8 cellular contexts compared by ENCODE assay signal in genomic region chr6:156953125-156953477, GRCh38.
A peak's percentile ranks its signal among the peaks of the same experiment; 100 is the strongest.
DNase-seq lines count a peak whose midpoint lies in the region; ATAC-seq and TF ChIP-seq lines count a peak whose summit lies in the region.

No MANE protein-coding gene starts in this region.

- H2BK5ac ChIP-seq in H9 (ENCODE audit: insufficient read length, low read length), result no peak overlapping the region

- H3K4me1 ChIP-seq in H9 (ENCODE audit: insufficient read depth, low read length), result peaks cover 15% of the 10 kb centered on the region; the same call in 1 of the 2 replicates
- peaks cover 61% of the 10 kb centered on the region for H3K4me1 ChIP-seq in RWPE2 (ENCODE audit: insufficient read depth, poor library complexity, severe bottlenecking)
- peaks cover 0 to 84% (median 74%) of the 10 kb centered on the region in 4 donors for H3K4me1 ChIP-seq in sigmoid colon
- H3K4me1 ChIP-seq in tibial nerve, result peaks cover 3 to 65% (median 18%) of the 10 kb centered on the region in 4 donors

- no peak overlapping the region for H3K4me3 Mint-ChIP-seq in H9

- TF ChIP-seq EP300 in sigmoid colon (IDR thresholded peaks at IDR 0.05) (no peak), tibial nerve (IDR thresholded peaks at IDR 0.05) (no peak)

- no peak overlapping the region for H2AFZ ChIP-seq in H9 (ENCODE audit: low read length)

- no peaks in the 10 kb centered on the region for H3K9me3 ChIP-seq in H9 (ENCODE audit: control insufficient read depth, low read depth, low read length)
- H3K9me3 ChIP-seq in RWPE2 (ENCODE audit: severe bottlenecking), result no peaks in the 10 kb centered on the region
- no peaks in the 10 kb centered on the region for H3K9me3 ChIP-seq in sigmoid colon
- H3K9me3 ChIP-seq in tibial nerve, result no peaks in the 10 kb centered on the region

- TF ChIP-seq POLR2A in sigmoid colon (IDR thresholded peaks at IDR 0.05) (no peak), tibial nerve (IDR thresholded peaks at IDR 0.05) (no peak)

- H3T11ph ChIP-seq in H9 (ENCODE audit: low read length), result no peak overlapping the region

- no peak overlapping the region for H4K8ac ChIP-seq in H9 (replicated peaks; ENCODE audit: insufficient read length, low read depth, low read length)

- no peaks in the 10 kb centered on the region for H3K36me3 ChIP-seq in RWPE2 (ENCODE audit: low read depth)
- no peaks in the 10 kb centered on the region for H3K36me3 ChIP-seq in sigmoid colon
- no peaks in the 10 kb centered on the region for H3K36me3 ChIP-seq in tibial nerve

- H3K27me3 ChIP-seq in H9 (ENCODE audit: insufficient read depth, low read length), result no peaks in the 10 kb centered on the region
- H3K27me3 ChIP-seq in RWPE2 (ENCODE audit: insufficient read depth, poor library complexity, severe bottlenecking), result no peaks in the 10 kb centered on the region
- no peaks in the 10 kb centered on the region for H3K27me3 ChIP-seq in sigmoid colon
- no peaks in the 10 kb centered on the region for H3K27me3 ChIP-seq in tibial nerve

- H3K36me3 Mint-ChIP-seq in H9 (ENCODE audit: insufficient read depth in 1 of 3, low read depth in 3 of 3), result no peaks in the 10 kb centered on the region; a peak in 1 of 7 replicates

- H3K4me3 ChIP-seq in RWPE2 (ENCODE audit: severe bottlenecking) (peak overlapping the region; percentile 17), fibroblast of villous mesenchyme (ENCODE audit: low read depth, low read length) (peak overlapping the region; percentile 32), sigmoid colon (no peak overlapping the region), tibial nerve (no peak overlapping the region)

- no peaks in the 10 kb centered on the region for H4K20me1 ChIP-seq in H9 (ENCODE audit: control insufficient read depth, insufficient read depth, insufficient read length)

- no peak overlapping the region for H3K4ac ChIP-seq in H9 (ENCODE audit: low read depth, low read length)

- H2BK120ac ChIP-seq in H9 (ENCODE audit: low read depth, low read length, poor library complexity, severe bottlenecking), result no peak overlapping the region

- H3K14ac ChIP-seq in H9 (ENCODE audit: insufficient read depth, low read length), result no peak overlapping the region

- no peak overlapping the region for H2BK12ac ChIP-seq in H9 (ENCODE audit: insufficient read length, low read depth, low read length)

- no peak overlapping the region for H3K18ac ChIP-seq in H9 (ENCODE audit: insufficient read length, low read depth, low read length)

- WGBS in H9 (ENCODE audit: extremely low coverage, insufficient read length, low lambda C conversion rate), result no CpG with 5 or more reads among the region's 3 CpGs
- WGBS in sigmoid colon, 2 donors, result 43 to 60% methylated on average over 3 of the region's 3 CpGs
- WGBS in tibial nerve, 2 donors, result 13 to 30% methylated on average over 3 of the region's 3 CpGs

- peaks cover 2% of the 10 kb centered on the region for H3K79me1 ChIP-seq in H9 (ENCODE audit: insufficient read depth, low read depth, low read length, poor library complexity, severe bottlenecking)

- no peaks in the 10 kb centered on the region for H3K9me3 Mint-ChIP-seq in H9

- no peaks in the 10 kb centered on the region for H3K23me2 ChIP-seq in H9 (ENCODE audit: insufficient read length, low read depth, low read length, poor library complexity, severe bottlenecking)

- TF ChIP-seq CTCF in H9 (conservative IDR thresholded peaks at IDR 0.05) (no peak), RWPE2 (IDR thresholded peaks at IDR 0.05; ENCODE audit: poor library complexity, severe bottlenecking) (no peak), fibroblast of villous mesenchyme (IDR thresholded peaks at IDR 0.05; ENCODE audit: insufficient read depth, low read depth, low read length) (no peak), sigmoid colon (IDR thresholded peaks at IDR 0.05) (no peak), tibial nerve (IDR thresholded peaks at IDR 0.05) (no peak)

- DNase-seq in H9 (no peak), RWPE2 (ENCODE audit: low spot score) (no peak), fibroblast of villous mesenchyme (ENCODE audit: low read depth) (no peak), sigmoid colon (no peak), KG1 (lab: John Stamatoyannopoulos, UW) (no peak), tibial nerve (ENCODE audit: low spot score in 2 of 2) (no peak)
- DNase-seq in activated CD8-positive, alpha-beta memory T cell treated with anti-CD3 and anti-CD28 coated beads, Interleukin-2, amount 50 U/mL, for 4 hours, result no peak

- peaks cover 16% of the 10 kb centered on the region; the same call in 1 of the 2 replicates for H3K79me2 ChIP-seq in H9 (ENCODE audit: insufficient read depth, low read length)

- ATAC-seq in RWPE2 (ENCODE audit: low read depth) (peak; percentile 20), HG02981 (IDR thresholded peaks at IDR 0.05; ENCODE audit: unreplicated experiment) (no peak)

- H3K4me2 ChIP-seq in H9 (ENCODE audit: insufficient read depth, insufficient read length, low read length), result no peak overlapping the region

- H3K4me1 Mint-ChIP-seq in H9, result peaks cover 40% of the 10 kb centered on the region in 2 experiments

- peak overlapping the region; percentile 24 to 90 (median 81); a peak in 4 of 7 replicates for H3K27ac Mint-ChIP-seq in H9

- H3K27ac ChIP-seq in H9 (ENCODE audit: insufficient read length, low read depth, low read length) (no peak overlapping the region), RWPE2 (ENCODE audit: poor library complexity, severe bottlenecking) (peak overlapping the region; percentile 76), sigmoid colon (peak overlapping the region; percentile 34 to 73 (median 54)), tibial nerve (peak overlapping the region in 2 of 4 donors; percentile 16 to 23)

- no peak overlapping the region for H4K91ac ChIP-seq in H9 (ENCODE audit: insufficient read length, low read depth, low read length)

- intact Hi-C loops in sigmoid colon (cut with DNase I), result loop anchor here (2.0 kb wide), 1 partner anchor 266 kb away; no protein-coding TSS in a partner anchor

- H2BK15ac ChIP-seq in H9 (ENCODE audit: low read depth, low read length), result no peak overlapping the region

- H2BK20ac ChIP-seq in H9 (ENCODE audit: low read depth, low read length, poor library complexity, severe bottlenecking), result no peak overlapping the region

- no peak overlapping the region for H4K5ac ChIP-seq in H9 (ENCODE audit: insufficient read length, low read depth, low read length)

- H3K27me3 Mint-ChIP-seq in H9 (ENCODE audit: low read depth), result no peaks in the 10 kb centered on the region

- H2AK5ac ChIP-seq in H9 (ENCODE audit: insufficient read length, low read length), result no peak overlapping the region

- no peak overlapping the region for H3K23ac ChIP-seq in H9 (ENCODE audit: insufficient read length, low read depth, low read length)

- no peak overlapping the region for H3K56ac ChIP-seq in H9 (ENCODE audit: insufficient read length, low read depth, low read length)

- H3K9ac ChIP-seq in H9 (ENCODE audit: extremely low read depth, insufficient read length, low read length), result no peak overlapping the region

Comparison
In these comparisons a context has a peak if more than half of its experiments do, and no peak if none do; other contexts are left out.
1. H3K4me3 ChIP-seq: peak in RWPE2 (single experiment) and fibroblast of villous mesenchyme (single experiment); none in sigmoid colon (0 of 4) and tibial nerve (0 of 4).